22 cellular contexts compared by ENCODE assay signal in the genomic region with DNA sequence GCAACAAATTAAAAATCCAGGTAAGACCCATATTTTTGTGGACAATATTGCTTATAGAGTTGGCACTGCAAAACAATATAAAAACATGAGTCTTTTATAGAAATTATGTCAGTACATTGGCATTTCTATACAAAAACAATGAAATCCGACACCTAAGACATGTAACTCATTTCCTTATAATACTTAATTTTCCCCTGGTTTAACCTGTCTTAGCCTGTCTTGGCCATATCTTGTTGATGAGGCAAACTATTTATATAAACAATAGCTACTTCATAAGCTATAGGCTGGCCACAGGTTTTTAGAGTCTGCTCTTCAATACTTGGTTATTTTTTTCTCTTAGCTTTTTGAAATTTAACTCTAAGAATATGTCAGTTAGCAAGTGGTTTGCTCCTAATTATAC.
DNase-seq lines count a peak whose midpoint lies in the region; ATAC-seq, FAIRE-seq and TF ChIP-seq lines count a peak whose summit lies in the region.
"Had no signal": no experiment of that assay in that cellular context is flagged by ENCODE, and none has a peak within 500 bp of the region (broad histone marks: within the 10 kb centered on the region; RNA-seq: fewer than 3 reads in every experiment).

No MANE protein-coding gene starts in this region.

- FAIRE-seq in HTR-8/SVneo (lab: Jason Lieb, UNC): no peak
- FAIRE-seq: GM18507, H54 had no signal

- no peaks in the 10 kb centered on the region for H3K36me3 Mint-ChIP-seq in T-helper 2 cell treated with Interferon-gamma antibody and Interleukin-4, amounts not matched to agents 5 μg/mL and 100 μg/mL, for 36 hours (ENCODE audit: low read depth)
- H3K36me3 Mint-ChIP-seq: CD4-positive, CD25-positive, alpha-beta regulatory T cell had no signal

- H3K27me3 ChIP-seq in RWPE2 (ENCODE audit: insufficient read depth, poor library complexity, severe bottlenecking): no peaks in the 10 kb centered on the region

- H3K27ac Mint-ChIP-seq in T-helper 2 cell treated with Interferon-gamma antibody and Interleukin-4, amounts not matched to agents 5 μg/mL and 100 μg/mL, for 36 hours: no peak overlapping the region
- H3K27ac Mint-ChIP-seq: CD4-positive, CD25-positive, alpha-beta regulatory T cell had no signal

- H3K4me3 ChIP-seq in RWPE2 (ENCODE audit: severe bottlenecking): no peak overlapping the region

- no peaks in the 10 kb centered on the region for H3K27me3 Mint-ChIP-seq in T-helper 2 cell treated with Interferon-gamma antibody and Interleukin-4, amounts not matched to agents 5 μg/mL and 100 μg/mL, for 36 hours (ENCODE audit: low read depth)
- H3K27me3 Mint-ChIP-seq: CD4-positive, CD25-positive, alpha-beta regulatory T cell had no signal

- TF ChIP-seq CTCF in RWPE2 (IDR thresholded peaks at IDR 0.05; ENCODE audit: poor library complexity, severe bottlenecking): no peak

- no peaks in the 10 kb centered on the region for H3K9me3 ChIP-seq in RWPE2 (ENCODE audit: severe bottlenecking)

- H3K36me3 ChIP-seq in RWPE2 (ENCODE audit: low read depth): no peaks in the 10 kb centered on the region

- peaks cover 23% of the 10 kb centered on the region for H3K4me1 ChIP-seq in RWPE2 (ENCODE audit: insufficient read depth, poor library complexity, severe bottlenecking)

- DNase-seq in DMS53 (lab: John Stamatoyannopoulos, UW) (peak; percentile 20), HTR-8/SVneo (ENCODE audit: insufficient read length, low spot score) (peak; percentile 3), RWPE2 (ENCODE audit: low spot score) (no peak), glomerular visceral epithelial cell (ENCODE audit: extremely low spot score) (peak; percentile 1), NCI-H748 (lab: John Stamatoyannopoulos, UW; ENCODE audit: unreplicated experiment) (no peak), globus pallidus (ENCODE audit: low spot score) (no peak)
- no peak for DNase-seq in T-helper 2 cell treated with Interferon-gamma antibody and Interleukin-4, amounts not matched to agents 5 μg/mL and 100 μg/mL, for 36 hours (ENCODE audit: low spot score)
- DNase-seq: CD4-positive, CD25-positive, alpha-beta regulatory T cell; DMS153; KBM-7; NCI-H1048; NCI-H1417; NCI-H1694; NCI-H2081; NCI-H2171 treated with DMSO at 0.1 percent for 48 hours; NCI-H345; NCI-H510A treated with DMSO at 0.1 percent for 48 hours; NCI-H774; Right ventricle myocardium superior had no signal

- H3K9me3 Mint-ChIP-seq in T-helper 2 cell treated with Interferon-gamma antibody and Interleukin-4, amounts not matched to agents 5 μg/mL and 100 μg/mL, for 36 hours: peaks cover 36% of the 10 kb centered on the region

- no peak overlapping the region for H3K4me3 Mint-ChIP-seq in T-helper 2 cell treated with Interferon-gamma antibody and Interleukin-4, amounts not matched to agents 5 μg/mL and 100 μg/mL, for 36 hours
- H3K4me3 Mint-ChIP-seq: CD4-positive, CD25-positive, alpha-beta regulatory T cell had no signal

- peak; percentile 100 for ATAC-seq in RWPE2 (ENCODE audit: low read depth)

- H3K27ac ChIP-seq in RWPE2 (ENCODE audit: poor library complexity, severe bottlenecking): peak overlapping the region; percentile 64
- H3K27ac ChIP-seq: HL-60 had no signal

- no peaks in the 10 kb centered on the region for H3K4me1 Mint-ChIP-seq in T-helper 2 cell treated with Interferon-gamma antibody and Interleukin-4, amounts not matched to agents 5 μg/mL and 100 μg/mL, for 36 hours (ENCODE audit: low read depth)
- H3K4me1 Mint-ChIP-seq: CD4-positive, CD25-positive, alpha-beta regulatory T cell had no signal

Comparison
In these comparisons a context has a peak if more than half of its experiments do, and no peak if none do; other contexts are left out.
1. DNase-seq: peak in DMS53 (single experiment), HTR-8/SVneo (single experiment) and glomerular visceral epithelial cell (single experiment); none in RWPE2 (single experiment), NCI-H748 (single experiment), globus pallidus (single experiment) and T-helper 2 cell treated with Interferon-gamma antibody and Interleukin-4, amounts not matched to agents 5 μg/mL and 100 μg/mL, for 36 hours (single experiment).